8 cellular contexts compared by ENCODE assay signal in genomic region chr6:117265425-117266266, GRCh38. TPM values are rescaled to one million over a fixed set of nuclear protein-coding genes. Genes with fewer than 3 reads are reported as not detected.
DNase-seq lines count a peak whose midpoint lies in the region; ATAC-seq and TF ChIP-seq lines count a peak whose summit lies in the region.

VGLL2 (plus strand) TSS chr6:117265558; CDS start chr6:117265764, 206 bp downstream.

- no peaks in the 10 kb centered on the region for H3K9me3 Mint-ChIP-seq in T-helper 2 cell treated with Interferon-gamma antibody and Interleukin-4, amounts not matched to agents 5 μg/mL and 100 μg/mL, for 36 hours
- no peaks in the 10 kb centered on the region for H3K9me3 Mint-ChIP-seq in nephron progenitor cell

- H3K36me3 Mint-ChIP-seq in T-helper 2 cell treated with Interferon-gamma antibody and Interleukin-4, amounts not matched to agents 5 μg/mL and 100 μg/mL, for 36 hours (ENCODE audit: low read depth): peaks cover 2% of the 10 kb centered on the region
- no peaks in the 10 kb centered on the region for H3K36me3 Mint-ChIP-seq in nephron progenitor cell (ENCODE audit: low read depth)

- peaks cover 10% of the 10 kb centered on the region for H3K4me1 Mint-ChIP-seq in T-helper 2 cell treated with Interferon-gamma antibody and Interleukin-4, amounts not matched to agents 5 μg/mL and 100 μg/mL, for 36 hours (ENCODE audit: low read depth)
- peaks cover 21% of the 10 kb centered on the region for H3K4me1 Mint-ChIP-seq in nephron progenitor cell

- DNase-seq in T-helper 2 cell treated with Interferon-gamma antibody and Interleukin-4, amounts not matched to agents 5 μg/mL and 100 μg/mL, for 36 hours (ENCODE audit: low spot score): no peak
- DNase-seq in fibroblast of villous mesenchyme (ENCODE audit: low read depth) (peak; percentile 3), nephron progenitor cell (peak; percentile 78), HPDE6-E6E7 (ENCODE audit: extremely low spot score) (no peak), SKM-1 (lab: John Stamatoyannopoulos, UW; ENCODE audit: unreplicated experiment) (no peak)

- H3K27ac Mint-ChIP-seq in T-helper 2 cell treated with Interferon-gamma antibody and Interleukin-4, amounts not matched to agents 5 μg/mL and 100 μg/mL, for 36 hours: no peak within 1 kb of the TSS
- no peak within 1 kb of the TSS for H3K27ac Mint-ChIP-seq in nephron progenitor cell

- H3K4me3 Mint-ChIP-seq in T-helper 2 cell treated with Interferon-gamma antibody and Interleukin-4, amounts not matched to agents 5 μg/mL and 100 μg/mL, for 36 hours: peak within 1 kb of the TSS; percentile 73
- H3K4me3 Mint-ChIP-seq in nephron progenitor cell: peak within 1 kb of the TSS; percentile 83

- H3K4me3 ChIP-seq in GM08714 (ENCODE audit: low read length) (peak within 1 kb of the TSS; percentile 22), fibroblast of villous mesenchyme (ENCODE audit: low read depth, low read length) (peak within 1 kb of the TSS; percentile 21)

- ATAC-seq in HG02981 (IDR thresholded peaks at IDR 0.05; ENCODE audit: unreplicated experiment) (peak; percentile 26), HG03565 (IDR thresholded peaks at IDR 0.05; ENCODE audit: unreplicated experiment) (no peak)

- TF ChIP-seq CTCF in fibroblast of villous mesenchyme (IDR thresholded peaks at IDR 0.05; ENCODE audit: insufficient read depth, low read depth, low read length): no peak
- no peak for TF ChIP-seq CTCF in nephron progenitor cell (IDR thresholded peaks at IDR 0.05)

- H3K27me3 Mint-ChIP-seq in T-helper 2 cell treated with Interferon-gamma antibody and Interleukin-4, amounts not matched to agents 5 μg/mL and 100 μg/mL, for 36 hours (ENCODE audit: low read depth): peaks cover 84% of the 10 kb centered on the region
- H3K27me3 Mint-ChIP-seq in nephron progenitor cell (ENCODE audit: low read depth, poor library complexity): peaks cover 100% of the 10 kb centered on the region

RNA-seq across cellular contexts. Expression of gene VGLL2, which starts in this region (rescaled TPM):
- not detected in 2 replicates for total RNA-seq in fibroblast of villous mesenchyme

Comparison
In these comparisons a context has a peak if more than half of its experiments do, and no peak if none do; other contexts are left out.
1. Peak in DNase-seq and H3K4me3 ChIP-seq in fibroblast of villous mesenchyme; RNA of the gene not detected or under 1 TPM.